In the genomic region with DNA sequence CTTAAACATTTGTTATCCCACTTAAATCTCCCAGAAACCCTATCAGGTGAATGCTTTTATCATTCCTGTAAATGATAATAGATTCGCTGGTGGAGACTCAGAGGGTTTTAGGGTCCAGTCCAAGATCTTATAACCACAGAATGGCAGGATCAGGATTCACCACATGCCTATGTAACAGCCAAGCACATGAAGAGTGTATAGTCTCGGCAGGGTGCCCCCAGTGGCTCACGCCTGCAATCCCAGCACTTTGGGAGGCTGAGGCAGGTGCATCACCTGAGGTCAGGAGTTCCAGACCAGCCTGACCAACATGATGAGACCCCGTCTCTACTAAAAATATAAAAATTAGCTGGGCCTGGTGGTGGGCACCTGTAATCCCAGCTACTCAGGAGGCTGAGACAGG, we compare ENCODE assay signal across 3 cellular contexts. TPM values are rescaled to one million over a fixed set of nuclear protein-coding genes. Genes with fewer than 3 reads are reported as not detected.
"Had no signal": no experiment of that assay in that cellular context is flagged by ENCODE, and none has a peak within 500 bp of the region (broad histone marks: within the 10 kb centered on the region; RNA-seq: fewer than 3 reads in every experiment).

No MANE protein-coding gene starts in this region.

RNA-seq across cellular contexts. Expression of gene WT1, which starts 36.2 kb away (rescaled TPM):
- total RNA-seq: PC-9; SJSA1; T-helper 1 cell treated with Interleukin-12 subunit alpha and Interleukin-12 subunit beta and Interleukin-4 antibody, amounts not matched to agents 30 ng/mL and 1 ng/mL, for 36 hours had no signal
